Comparison of ENCODE assay signal across 26 cellular contexts in genomic region chr2:209505410-209505809, GRCh38.
A peak's percentile ranks its signal among the peaks of the same experiment; 100 is the strongest.
DNase-seq lines count a peak whose midpoint lies in the region; ATAC-seq and TF ChIP-seq lines count a peak whose summit lies in the region.
"Had no signal": no experiment of that assay in that cellular context is flagged by ENCODE, and none has a peak within 500 bp of the region (broad histone marks: within the 10 kb centered on the region; RNA-seq: fewer than 3 reads in every experiment).

No MANE protein-coding gene starts in this region.

- DNase-seq in fibroblast of villous mesenchyme (ENCODE audit: low read depth): peak; percentile 33
- no peak for DNase-seq in SHP77 (lab: John Stamatoyannopoulos, UW)
- no peak for DNase-seq in Karpas-422
- no peak for DNase-seq in NCI-H1436 (lab: John Stamatoyannopoulos, UW)
- DNase-seq: activated B cell treated with CpG ODN at 0.5 μM for 24 hours; activated naive CD4-positive, alpha-beta T cell treated with anti-CD3 and anti-CD28 coated beads, Interleukin-2, amount 10 ng/mL, durations not matched to agents 7 days and 5 days; Calu3; DMS79 treated with DMSO at 0.1 percent for 48 hours; GF-D8; glutamatergic neuron; IMR-90; naive B cell; NCI-H1092; NCI-H187 treated with DMSO at 0.1 percent for 48 hours; NCI-H526 treated with DMSO at 0.1 percent for 48 hours; nucleus accumbens; psoas muscle; SHP77 treated with DMSO at 0.1 percent for 48 hours; stimulated activated naive CD4-positive, alpha-beta T cell treated with Interleukin-2 at 50 U/mL for 16 hours; testis had no signal

- no peaks in the 10 kb centered on the region for H3K4me1 ChIP-seq in Karpas-422 (ENCODE audit: low read length)
- H3K4me1 ChIP-seq: breast epithelium, psoas muscle, testis had no signal

- H4K20me1 ChIP-seq in Karpas-422 (ENCODE audit: insufficient read depth, low read depth, low read length): no peaks in the 10 kb centered on the region

- H3K27ac ChIP-seq in Karpas-422 (ENCODE audit: low read length): no peak overlapping the region
- H3K27ac ChIP-seq: breast epithelium, psoas muscle, testis had no signal

- no peaks in the 10 kb centered on the region for H3K36me3 ChIP-seq in Karpas-422 (ENCODE audit: insufficient read depth, low read length)
- H3K36me3 ChIP-seq: breast epithelium had no signal

- no peak overlapping the region for H2AFZ ChIP-seq in Karpas-422 (ENCODE audit: low read length)

- TF ChIP-seq CTCF in fibroblast of villous mesenchyme (IDR thresholded peaks at IDR 0.05; ENCODE audit: insufficient read depth, low read depth, low read length): no peak

- no peak overlapping the region for H3K9ac ChIP-seq in Karpas-422 (ENCODE audit: low read length)

- H3K27me3 ChIP-seq in Karpas-422 (ENCODE audit: low read length): no peaks in the 10 kb centered on the region
- H3K27me3 ChIP-seq: breast epithelium, testis had no signal

- H3K4me2 ChIP-seq in Karpas-422 (ENCODE audit: low read depth, low read length, poor library complexity, severe bottlenecking): no peak overlapping the region

- H3K9me2 ChIP-seq in Karpas-422 (replicated peaks; ENCODE audit: insufficient read depth, low read length): no peaks in the 10 kb centered on the region

- H3K4me3 ChIP-seq in fibroblast of villous mesenchyme (ENCODE audit: low read depth, low read length) (no peak overlapping the region), Karpas-422 (ENCODE audit: low read length) (no peak overlapping the region)
- H3K4me3 ChIP-seq: breast epithelium, psoas muscle, testis had no signal

- H3K79me2 ChIP-seq in Karpas-422 (ENCODE audit: low read length): no peaks in the 10 kb centered on the region

- no peaks in the 10 kb centered on the region for H3K9me3 ChIP-seq in Karpas-422 (ENCODE audit: low read length)
- H3K9me3 ChIP-seq: breast epithelium, psoas muscle, testis had no signal

- ATAC-seq in GM18907 (IDR thresholded peaks at IDR 0.05; ENCODE audit: unreplicated experiment): peak; percentile 43
- peak; percentile 72 for ATAC-seq in GM21447 (IDR thresholded peaks at IDR 0.05; ENCODE audit: unreplicated experiment)
- ATAC-seq in HG03159 (IDR thresholded peaks at IDR 0.05; ENCODE audit: unreplicated experiment): peak; percentile 72
- ATAC-seq in HG02981 (IDR thresholded peaks at IDR 0.05; ENCODE audit: unreplicated experiment): no peak
- ATAC-seq: Panc1, psoas muscle had no signal
